16 cellular contexts compared by ENCODE assay signal in the genomic region with DNA sequence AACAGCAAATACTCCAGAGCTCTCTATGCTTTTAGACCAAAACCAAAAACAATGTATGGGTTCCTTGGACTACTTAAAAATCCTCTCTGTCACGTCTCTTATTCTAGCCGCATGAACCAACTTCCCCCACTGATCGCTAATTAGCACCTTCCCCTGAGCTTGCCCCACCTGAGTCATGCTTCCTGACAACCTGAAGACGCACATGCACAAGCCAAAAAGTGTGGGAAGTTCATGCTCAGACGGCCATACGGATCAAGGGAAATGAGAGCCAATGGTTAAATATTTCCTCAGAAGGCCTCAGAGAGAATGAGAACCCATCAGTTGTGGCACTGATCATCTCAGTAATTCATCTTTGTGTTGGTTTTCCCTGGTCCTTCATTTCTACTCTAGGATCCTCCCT.
DNase-seq lines count a peak whose midpoint lies in the region; ATAC-seq, FAIRE-seq and TF ChIP-seq lines count a peak whose summit lies in the region.
"Had no signal": no experiment of that assay in that cellular context is flagged by ENCODE, and none has a peak within 500 bp of the region (broad histone marks: within the 10 kb centered on the region; RNA-seq: fewer than 3 reads in every experiment).

No MANE protein-coding gene starts in this region.

- H4K20me1 ChIP-seq in GM23248 (ENCODE audit: insufficient read depth), result no peaks in the 10 kb centered on the region

- TF ChIP-seq CTCF in foreskin keratinocyte (conservative IDR thresholded peaks at IDR 0.05), result no peak

- H4K12ac ChIP-seq in trophoblast cell (ENCODE audit: low read depth, low read length), result no peak overlapping the region

- H3K23ac ChIP-seq in trophoblast cell (ENCODE audit: low read length), result no peak overlapping the region

- no peak overlapping the region for H3K14ac ChIP-seq in trophoblast cell (ENCODE audit: low read length)

- H3K18ac ChIP-seq in trophoblast cell (ENCODE audit: low read length), result peak overlapping the region; percentile 56

- H3K4ac ChIP-seq in trophoblast cell (ENCODE audit: low read depth, low read length), result no peak overlapping the region

- FAIRE-seq in GM19239 (lab: Jason Lieb, UNC), result no peak

- no peaks in the 10 kb centered on the region for H3K27me3 ChIP-seq in GM23248 (replicated peaks; ENCODE audit: insufficient read depth)
- no peaks in the 10 kb centered on the region for H3K27me3 ChIP-seq in foreskin keratinocyte
- no peaks in the 10 kb centered on the region for H3K27me3 ChIP-seq in trophoblast cell (ENCODE audit: insufficient read depth, low read length)

- no peaks in the 10 kb centered on the region for H3K9me2 ChIP-seq in GM23248 (ENCODE audit: insufficient read depth)

- H2BK120ac ChIP-seq in trophoblast cell (ENCODE audit: insufficient read depth, low read length, poor library complexity), result peak overlapping the region; percentile 31

- peak overlapping the region; percentile 5 for H4K91ac ChIP-seq in trophoblast cell (ENCODE audit: low read depth, low read length)

- H3K4me3 ChIP-seq in GM23248, result no peak overlapping the region
- H3K4me3 ChIP-seq in trophoblast cell (ENCODE audit: low read depth, low read length), result no peak overlapping the region

- 0 out of 2 replicates have a peak overlapping the region, but pooled peaks have one; percentile 15 for H3K9ac ChIP-seq in GM23248
- H3K9ac ChIP-seq in trophoblast cell (ENCODE audit: low read length), result no peak overlapping the region
- H3K9ac ChIP-seq: KMS-11 had no signal

- H2AFZ ChIP-seq in GM23248, result no peak overlapping the region
- H2AFZ ChIP-seq in trophoblast cell (ENCODE audit: insufficient read depth, low read length, poor library complexity), result no peak overlapping the region

- H4K8ac ChIP-seq in trophoblast cell (ENCODE audit: low read depth, low read length), result no peak overlapping the region

- H3F3A ChIP-seq in GM23248 (ENCODE audit: insufficient read depth), result peaks cover 28% of the 10 kb centered on the region

- H3K4me1 ChIP-seq in GM23248 (ENCODE audit: insufficient read depth) (peaks cover 32% of the 10 kb centered on the region), foreskin keratinocyte (no peaks in the 10 kb centered on the region), trophoblast cell (ENCODE audit: control insufficient read depth in 1 of 2, insufficient read depth in 2 of 2, low read length in 2 of 2) (peaks cover 7 to 8% of the 10 kb centered on the region in 2 experiments)

- H2BK12ac ChIP-seq in trophoblast cell (ENCODE audit: low read length), result peak overlapping the region; percentile 65

- DNase-seq in GM23248 (no peak), NCI-H69 (lab: John Stamatoyannopoulos, UW) (peak; percentile 89), foreskin keratinocyte (no peak), trophoblast cell (no peak), NCI-H2107 treated with DMSO at 0.1 percent for 48 hours (lab: John Stamatoyannopoulos, UW; ENCODE audit: unreplicated experiment) (no peak), GM19239 (ENCODE audit: insufficient read length, low spot score) (no peak), left ventricle myocardium superior (no peak)
- DNase-seq: DND-41, MV-4-11, NCI-H187, NCI-H2107, NCI-H524 treated with DMSO at 0.1 percent for 48 hours had no signal

- peak overlapping the region; percentile 66 for H3K27ac ChIP-seq in GM23248
- peak overlapping the region; percentile 17 for H3K27ac ChIP-seq in foreskin keratinocyte
- peak overlapping the region; percentile 47 for H3K27ac ChIP-seq in trophoblast cell (ENCODE audit: low read depth, low read length)
- H3K27ac ChIP-seq: C4-2B, KMS-11 had no signal

- H3K36me3 ChIP-seq in GM23248 (ENCODE audit: low read depth) (no peaks in the 10 kb centered on the region), trophoblast cell (ENCODE audit: control insufficient read depth in 1 of 2, insufficient read depth in 2 of 2, low read length in 2 of 2) (no peaks in the 10 kb centered on the region)

- no peak for ATAC-seq in foreskin keratinocyte
- no peak for ATAC-seq in GM21717 (IDR thresholded peaks at IDR 0.05; ENCODE audit: unreplicated experiment)
- no peak for ATAC-seq in left ventricle myocardium superior
- ATAC-seq: Panc1 had no signal

- H3K9me3 ChIP-seq in GM23248 (ENCODE audit: low read depth) (no peaks in the 10 kb centered on the region), trophoblast cell (ENCODE audit: insufficient read depth, low read depth, low read length) (no peaks in the 10 kb centered on the region)

- intact Hi-C loops in left ventricle myocardium superior (cut with micrococcal nuclease), result no loop called here

- WGBS in GM23248 (ENCODE audit: low coverage in 1 of 2, low lambda C conversion rate in 2 of 2, missing lambda C conversion rate in 2 of 2), 2 experiments, result 89 to 91% methylated on average over 6 of the region's 6 CpGs
- whole genome bisulfite sequencing in trophoblast cell (ENCODE audit: extremely low coverage, insufficient coverage, insufficient read length), result no CpG with 5 or more reads among the region's 6 CpGs

- H3K4me2 ChIP-seq in GM23248 (ENCODE audit: unreplicated experiment), result peak overlapping the region; percentile 50
- no peak overlapping the region for H3K4me2 ChIP-seq in trophoblast cell (ENCODE audit: low read length)
- H3K4me2 ChIP-seq: KMS-11 had no signal

- no peak overlapping the region for H2BK5ac ChIP-seq in trophoblast cell (ENCODE audit: low read depth, low read length, poor library complexity)

- no peak overlapping the region for H2AK5ac ChIP-seq in trophoblast cell (ENCODE audit: low read length)

- in situ Hi-C loops in GM23248 (cut with MboI), result no loop called here

- peaks cover 83% of the 10 kb centered on the region for H3K79me2 ChIP-seq in GM23248 (ENCODE audit: insufficient read depth)
- H3K79me2 ChIP-seq in trophoblast cell (ENCODE audit: control insufficient read depth, insufficient read depth, low read length, poor library complexity), result no peaks in the 10 kb centered on the region

- no peaks in the 10 kb centered on the region for H3K79me1 ChIP-seq in trophoblast cell (ENCODE audit: low read length)
